In genomic region chr2:88729061-88729745, GRCh38 we compare ENCODE assay signal across 14 cellular contexts. TPM values are rescaled to one million over a fixed set of nuclear protein-coding genes. Genes with fewer than 3 reads are reported as not detected.
DNase-seq lines count a peak whose midpoint lies in the region; ATAC-seq and TF ChIP-seq lines count a peak whose summit lies in the region.
"Had no signal": no experiment of that assay in that cellular context is flagged by ENCODE, and none has a peak within 500 bp of the region (broad histone marks: within the 10 kb centered on the region; RNA-seq: fewer than 3 reads in every experiment).

No MANE protein-coding gene starts in this region.

- H3K4me1 Mint-ChIP-seq in activated naive CD8-positive, alpha-beta T cell treated with anti-CD3 and anti-CD28 coated beads for 36 hours, result peaks cover 25% of the 10 kb centered on the region

- H3K27me3 Mint-ChIP-seq in activated naive CD8-positive, alpha-beta T cell treated with anti-CD3 and anti-CD28 coated beads for 36 hours, result no peaks in the 10 kb centered on the region

- in situ Hi-C loops in KBM-7 (cut with MboI; ENCODE audit: low pct_unique_long_range_greater_than_20kb, low sequenced_read_pairs), result loop anchor here (25.0 kb wide), 1 partner anchor 133 kb away; no protein-coding TSS in a partner anchor

- no peak overlapping the region for H3K4me3 Mint-ChIP-seq in activated naive CD8-positive, alpha-beta T cell treated with anti-CD3 and anti-CD28 coated beads for 36 hours
- H3K4me3 Mint-ChIP-seq: endodermal cell had no signal

- POLR2A ChIA-PET in BJ (lab: Charles Lee), result no interaction called here

- H3K36me3 Mint-ChIP-seq in activated naive CD8-positive, alpha-beta T cell treated with anti-CD3 and anti-CD28 coated beads for 36 hours, result peaks cover 5% of the 10 kb centered on the region

- no peak for TF ChIP-seq CTCF in BJ (IDR thresholded peaks at IDR 0.05; ENCODE audit: insufficient read depth, low read depth, low read length)

- H3K36me3 ChIP-seq in BJ (ENCODE audit: control insufficient read depth, insufficient read depth, low read length), result no peaks in the 10 kb centered on the region
- H3K36me3 ChIP-seq: heart right ventricle, pancreas had no signal

- ATAC-seq in GM21737 (IDR thresholded peaks at IDR 0.05; ENCODE audit: unreplicated experiment) (no peak), HG02642 (IDR thresholded peaks at IDR 0.05; ENCODE audit: poor library complexity, unreplicated experiment) (no peak)
- ATAC-seq: heart right ventricle, pancreas had no signal

- H3K27ac Mint-ChIP-seq in activated naive CD8-positive, alpha-beta T cell treated with anti-CD3 and anti-CD28 coated beads for 36 hours, result peak overlapping the region; percentile 35
- H3K27ac Mint-ChIP-seq: endodermal cell had no signal

- H3K4me3 ChIP-seq in BJ (ENCODE audit: low read depth, low read length), result no peak overlapping the region
- H3K4me3 ChIP-seq: ascending aorta, heart right ventricle, pancreas had no signal

- H3K27me3 ChIP-seq in BJ (ENCODE audit: control insufficient read depth, insufficient read depth, low read length), result no peaks in the 10 kb centered on the region
- H3K27me3 ChIP-seq: ascending aorta, heart right ventricle, pancreas had no signal

- CTCF ChIA-PET in BJ (lab: Yijun Ruan, JAX), result interaction anchor here (0.6 to 5.1 kb wide), 4 partner anchors 10 to 39 kb away, joined by 3 to 28 read pairs (median 3); no protein-coding TSS in a partner anchor

- H3K9me3 Mint-ChIP-seq in activated naive CD8-positive, alpha-beta T cell treated with anti-CD3 and anti-CD28 coated beads for 36 hours, result no peaks in the 10 kb centered on the region

- DNase-seq in BJ (ENCODE audit: low read depth) (peak; percentile 6), KBM-7 (peak; percentile 91), kidney tubule cell (ENCODE audit: low spot score) (peak; percentile 55), SIG-M5 (lab: John Stamatoyannopoulos, UW) (no peak), dedifferentiated amniotic fluid mesenchymal stem cell (ENCODE audit: extremely low spot score) (no peak)
- no peak for DNase-seq in activated naive CD8-positive, alpha-beta T cell treated with anti-CD3 and anti-CD28 coated beads for 36 hours
- DNase-seq: endodermal cell, heart right ventricle, MM.1S, pancreas, RPMI8226 had no signal

RNA-seq across cellular contexts. Expression of gene RPIA, which starts 37.7 kb away (rescaled TPM):
- 6.4 and 8.0 TPM in 2 replicates for polyA plus RNA-seq in BJ (2011; rRNA removed)
- 3.3 and 6.3 TPM in 2 replicates for polyA minus RNA-seq in BJ (2011; rRNA and poly(A)+ RNA removed)
- 10 to 100 TPM; 87.6 to 88.5 TPM for total RNA-seq in activated naive CD8-positive, alpha-beta T cell treated with anti-CD3 and anti-CD28 coated beads for 36 hours

Comparison
In these comparisons a context has a peak if more than half of its experiments do, and no peak if none do; other contexts are left out.
1. DNase-seq: peak in BJ (single experiment), KBM-7 (single experiment) and kidney tubule cell (single experiment); none in activated naive CD8-positive, alpha-beta T cell treated with anti-CD3 and anti-CD28 coated beads for 36 hours (single experiment), SIG-M5 (single experiment) and dedifferentiated amniotic fluid mesenchymal stem cell (single experiment).